Comparison of ENCODE assay signal across 10 cellular contexts in genomic region chr3:24492971-24493551, GRCh38. TPM values are rescaled to one million over a fixed set of nuclear protein-coding genes. Genes with fewer than 3 reads are reported as not detected.
DNase-seq lines count a peak whose midpoint lies in the region; ATAC-seq and TF ChIP-seq lines count a peak whose summit lies in the region.
"Had no signal": no experiment of that assay in that cellular context is flagged by ENCODE, and none has a peak within 500 bp of the region (broad histone marks: within the 10 kb centered on the region; RNA-seq: fewer than 3 reads in every experiment).

No MANE protein-coding gene starts in this region.

- H3K36me3 ChIP-seq in right lobe of liver (no peaks in the 10 kb centered on the region), BE2C (no peaks in the 10 kb centered on the region)

- DNase-seq in LNCaP clone FGC (ENCODE audit: low read depth) (no peak), MCF 10A (ENCODE audit: unreplicated experiment) (no peak), right lobe of liver (no peak), superior temporal gyrus (ENCODE audit: extremely low spot score) (peak; percentile 45), BE2C (no peak)
- DNase-seq: activated naive CD8-positive, alpha-beta T cell treated with anti-CD3 and anti-CD28 coated beads, Interleukin-2, amount 50 U/mL, for 24 hours; effector memory CD8-positive, alpha-beta T cell; T-helper 1 cell had no signal

- no peak overlapping the region for H3K27ac Mint-ChIP-seq in MCF 10A (ENCODE audit: low read depth, unreplicated experiment)
- H3K27ac Mint-ChIP-seq: activated naive CD8-positive, alpha-beta T cell treated with anti-CD3 and anti-CD28 coated beads, Interleukin-2, amount 50 U/mL, for 24 hours; effector memory CD8-positive, alpha-beta T cell had no signal

- H3K4me3 ChIP-seq in LNCaP clone FGC (ENCODE audit: low read depth, low read length) (peak overlapping the region; percentile 75), right lobe of liver (peak overlapping the region; percentile 61 to 72 (median 68)), BE2C (ENCODE audit: low read depth, low read length) (no peak overlapping the region)

- H3K4me1 Mint-ChIP-seq in MCF 10A (ENCODE audit: insufficient read depth, unreplicated experiment), result peaks cover 21% of the 10 kb centered on the region

- POLR2A ChIA-PET in MCF 10A (lab: Yijun Ruan, JAX), result interaction anchor here (0.5 kb wide), 1 partner anchor 185 kb away, joined by 3 read pairs; no protein-coding TSS in a partner anchor

- CTCF ChIA-PET in MCF 10A (lab: Yijun Ruan, JAX), result no interaction called here

- H3K4me1 ChIP-seq in right lobe of liver (peaks cover 0 to 61% (median 10%) of the 10 kb centered on the region in 4 donors), BE2C (no peaks in the 10 kb centered on the region)

- ATAC-seq in right lobe of liver (no peak), HG03439 (IDR thresholded peaks at IDR 0.05; ENCODE audit: unreplicated experiment) (no peak), GM19328 (IDR thresholded peaks at IDR 0.05; ENCODE audit: unreplicated experiment) (no peak)
- ATAC-seq: activated naive CD8-positive, alpha-beta T cell treated with anti-CD3 and anti-CD28 coated beads, Interleukin-2, amount 50 U/mL, for 24 hours; effector memory CD8-positive, alpha-beta T cell had no signal

- TF ChIP-seq CTCF in LNCaP clone FGC (IDR thresholded peaks at IDR 0.05; ENCODE audit: control insufficient read depth, extremely low read depth, insufficient read depth) (no peak), MCF 10A (IDR thresholded peaks at IDR 0.05; ENCODE audit: unreplicated experiment) (no peak), right lobe of liver (IDR thresholded peaks at IDR 0.05) (no peak), BE2C (IDR thresholded peaks at IDR 0.05; ENCODE audit: low read depth, low read length) (no peak)

- H3K4me3 Mint-ChIP-seq in MCF 10A (ENCODE audit: unreplicated experiment), result peak overlapping the region; percentile 94
- H3K4me3 Mint-ChIP-seq: effector memory CD8-positive, alpha-beta T cell had no signal

- intact Hi-C loops in MCF 10A (cut with micrococcal nuclease) (no loop called here), right lobe of liver (cut with DNase I) (loop anchor here in 1 of 2 donors (10.0 kb wide), 1 partner anchor 128 kb away; no protein-coding TSS in a partner anchor)

- whole genome bisulfite sequencing in right lobe of liver (ENCODE audit: insufficient coverage, low coverage, low lambda C conversion rate, missing lambda C conversion rate), result 18% methylated on average over 4 of the region's 4 CpGs

- no peaks in the 10 kb centered on the region for H3K9me3 Mint-ChIP-seq in MCF 10A (ENCODE audit: unreplicated experiment)
- H3K9me3 Mint-ChIP-seq: activated naive CD8-positive, alpha-beta T cell treated with anti-CD3 and anti-CD28 coated beads, Interleukin-2, amount 50 U/mL, for 24 hours had no signal

- BruUV-seq in MCF 10A (replicated peaks; lab: Mats Ljungman, UMichigan), result TSS peak; percentile 22

- no peaks in the 10 kb centered on the region for H3K36me3 Mint-ChIP-seq in MCF 10A (ENCODE audit: insufficient read depth, unreplicated experiment)

- peak overlapping the region; percentile 91 to 98 (median 96) for H3K27ac ChIP-seq in right lobe of liver

- H3K27me3 Mint-ChIP-seq in MCF 10A (ENCODE audit: insufficient read depth, unreplicated experiment), result no peaks in the 10 kb centered on the region

- no peak for TF ChIP-seq POLR2A in right lobe of liver (IDR thresholded peaks at IDR 0.05)

- H3K27me3 ChIP-seq in right lobe of liver (no peaks in the 10 kb centered on the region), BE2C (peaks cover 28% of the 10 kb centered on the region)

- H3K9me3 ChIP-seq in right lobe of liver (no peaks in the 10 kb centered on the region), BE2C (no peaks in the 10 kb centered on the region)

RNA-seq across cellular contexts. Expression of gene THRB, which starts 1.6 kb away (rescaled TPM):
- total RNA-seq in MCF 10A (2022), result 3.8 and 4.2 TPM in 2 replicates
- 10 to 100 TPM; 14.5 to 29.5 (median 17.3) TPM for total RNA-seq in right lobe of liver
- polyA plus RNA-seq in BE2C (2012; ENCODE audit: insufficient read depth, insufficient read length, low read depth), result not detected
